1 cellular context compared by ENCODE assay signal in the genomic region with DNA sequence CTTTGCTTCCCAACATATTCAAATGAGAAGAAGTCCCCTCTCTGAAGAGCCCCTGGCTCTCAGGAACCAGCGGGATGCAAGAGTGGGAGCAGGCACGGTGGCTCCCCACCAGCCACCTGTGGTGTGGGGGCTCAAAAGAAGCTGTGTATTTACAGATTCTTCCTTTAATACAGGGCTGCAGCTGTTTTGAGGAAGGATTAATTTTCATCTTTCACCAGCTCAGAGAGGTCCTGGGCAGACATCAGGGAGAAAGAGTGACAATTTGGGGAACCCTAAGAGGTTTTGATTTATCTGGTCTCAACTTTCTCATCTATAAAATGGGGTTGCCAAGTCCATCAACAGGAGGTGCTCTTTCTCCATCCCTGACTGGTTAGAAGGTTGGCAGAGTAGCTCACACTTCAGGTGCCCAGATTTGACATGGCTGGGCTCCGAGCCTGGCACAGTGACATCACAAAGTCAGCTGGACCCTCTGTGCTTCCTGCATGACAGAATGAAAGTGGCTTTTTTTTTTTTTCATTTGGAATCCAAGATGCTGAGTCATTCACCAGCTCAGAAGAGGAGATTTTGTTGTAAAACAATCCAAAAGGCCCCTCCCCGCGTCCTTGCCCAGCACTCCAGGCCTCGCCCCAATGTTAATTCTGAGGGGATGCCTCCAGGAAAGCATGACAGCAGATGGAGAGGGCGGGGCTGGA.
A peak's percentile ranks its signal among the peaks of the same experiment; 100 is the strongest.
TF ChIP-seq lines count a peak whose summit lies in the region.

No MANE protein-coding gene starts in this region.

TF ChIP-seq in H1, 55 proteins besides CTCF, POLR2A, EP300 and RAD21 (continued from another document):
- TF ChIP-seq, protein P1, sequence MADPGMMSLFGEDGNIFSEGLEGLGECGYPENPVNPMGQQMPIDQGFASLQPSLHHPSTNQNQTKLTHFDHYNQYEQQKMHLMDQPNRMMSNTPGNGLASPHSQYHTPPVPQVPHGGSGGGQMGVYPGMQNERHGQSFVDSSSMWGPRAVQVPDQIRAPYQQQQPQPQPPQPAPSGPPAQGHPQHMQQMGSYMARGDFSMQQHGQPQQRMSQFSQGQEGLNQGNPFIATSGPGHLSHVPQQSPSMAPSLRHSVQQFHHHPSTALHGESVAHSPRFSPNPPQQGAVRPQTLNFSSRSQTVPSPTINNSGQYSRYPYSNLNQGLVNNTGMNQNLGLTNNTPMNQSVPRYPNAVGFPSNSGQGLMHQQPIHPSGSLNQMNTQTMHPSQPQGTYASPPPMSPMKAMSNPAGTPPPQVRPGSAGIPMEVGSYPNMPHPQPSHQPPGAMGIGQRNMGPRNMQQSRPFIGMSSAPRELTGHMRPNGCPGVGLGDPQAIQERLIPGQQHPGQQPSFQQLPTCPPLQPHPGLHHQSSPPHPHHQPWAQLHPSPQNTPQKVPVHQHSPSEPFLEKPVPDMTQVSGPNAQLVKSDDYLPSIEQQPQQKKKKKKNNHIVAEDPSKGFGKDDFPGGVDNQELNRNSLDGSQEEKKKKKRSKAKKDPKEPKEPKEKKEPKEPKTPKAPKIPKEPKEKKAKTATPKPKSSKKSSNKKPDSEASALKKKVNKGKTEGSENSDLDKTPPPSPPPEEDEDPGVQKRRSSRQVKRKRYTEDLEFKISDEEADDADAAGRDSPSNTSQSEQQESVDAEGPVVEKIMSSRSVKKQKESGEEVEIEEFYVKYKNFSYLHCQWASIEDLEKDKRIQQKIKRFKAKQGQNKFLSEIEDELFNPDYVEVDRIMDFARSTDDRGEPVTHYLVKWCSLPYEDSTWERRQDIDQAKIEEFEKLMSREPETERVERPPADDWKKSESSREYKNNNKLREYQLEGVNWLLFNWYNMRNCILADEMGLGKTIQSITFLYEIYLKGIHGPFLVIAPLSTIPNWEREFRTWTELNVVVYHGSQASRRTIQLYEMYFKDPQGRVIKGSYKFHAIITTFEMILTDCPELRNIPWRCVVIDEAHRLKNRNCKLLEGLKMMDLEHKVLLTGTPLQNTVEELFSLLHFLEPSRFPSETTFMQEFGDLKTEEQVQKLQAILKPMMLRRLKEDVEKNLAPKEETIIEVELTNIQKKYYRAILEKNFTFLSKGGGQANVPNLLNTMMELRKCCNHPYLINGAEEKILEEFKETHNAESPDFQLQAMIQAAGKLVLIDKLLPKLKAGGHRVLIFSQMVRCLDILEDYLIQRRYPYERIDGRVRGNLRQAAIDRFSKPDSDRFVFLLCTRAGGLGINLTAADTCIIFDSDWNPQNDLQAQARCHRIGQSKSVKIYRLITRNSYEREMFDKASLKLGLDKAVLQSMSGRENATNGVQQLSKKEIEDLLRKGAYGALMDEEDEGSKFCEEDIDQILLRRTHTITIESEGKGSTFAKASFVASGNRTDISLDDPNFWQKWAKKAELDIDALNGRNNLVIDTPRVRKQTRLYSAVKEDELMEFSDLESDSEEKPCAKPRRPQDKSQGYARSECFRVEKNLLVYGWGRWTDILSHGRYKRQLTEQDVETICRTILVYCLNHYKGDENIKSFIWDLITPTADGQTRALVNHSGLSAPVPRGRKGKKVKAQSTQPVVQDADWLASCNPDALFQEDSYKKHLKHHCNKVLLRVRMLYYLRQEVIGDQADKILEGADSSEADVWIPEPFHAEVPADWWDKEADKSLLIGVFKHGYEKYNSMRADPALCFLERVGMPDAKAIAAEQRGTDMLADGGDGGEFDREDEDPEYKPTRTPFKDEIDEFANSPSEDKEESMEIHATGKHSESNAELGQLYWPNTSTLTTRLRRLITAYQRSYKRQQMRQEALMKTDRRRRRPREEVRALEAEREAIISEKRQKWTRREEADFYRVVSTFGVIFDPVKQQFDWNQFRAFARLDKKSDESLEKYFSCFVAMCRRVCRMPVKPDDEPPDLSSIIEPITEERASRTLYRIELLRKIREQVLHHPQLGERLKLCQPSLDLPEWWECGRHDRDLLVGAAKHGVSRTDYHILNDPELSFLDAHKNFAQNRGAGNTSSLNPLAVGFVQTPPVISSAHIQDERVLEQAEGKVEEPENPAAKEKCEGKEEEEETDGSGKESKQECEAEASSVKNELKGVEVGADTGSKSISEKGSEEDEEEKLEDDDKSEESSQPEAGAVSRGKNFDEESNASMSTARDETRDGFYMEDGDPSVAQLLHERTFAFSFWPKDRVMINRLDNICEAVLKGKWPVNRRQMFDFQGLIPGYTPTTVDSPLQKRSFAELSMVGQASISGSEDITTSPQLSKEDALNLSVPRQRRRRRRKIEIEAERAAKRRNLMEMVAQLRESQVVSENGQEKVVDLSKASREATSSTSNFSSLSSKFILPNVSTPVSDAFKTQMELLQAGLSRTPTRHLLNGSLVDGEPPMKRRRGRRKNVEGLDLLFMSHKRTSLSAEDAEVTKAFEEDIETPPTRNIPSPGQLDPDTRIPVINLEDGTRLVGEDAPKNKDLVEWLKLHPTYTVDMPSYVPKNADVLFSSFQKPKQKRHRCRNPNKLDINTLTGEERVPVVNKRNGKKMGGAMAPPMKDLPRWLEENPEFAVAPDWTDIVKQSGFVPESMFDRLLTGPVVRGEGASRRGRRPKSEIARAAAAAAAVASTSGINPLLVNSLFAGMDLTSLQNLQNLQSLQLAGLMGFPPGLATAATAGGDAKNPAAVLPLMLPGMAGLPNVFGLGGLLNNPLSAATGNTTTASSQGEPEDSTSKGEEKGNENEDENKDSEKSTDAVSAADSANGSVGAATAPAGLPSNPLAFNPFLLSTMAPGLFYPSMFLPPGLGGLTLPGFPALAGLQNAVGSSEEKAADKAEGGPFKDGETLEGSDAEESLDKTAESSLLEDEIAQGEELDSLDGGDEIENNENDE (IDR thresholded peaks at IDR 0.05; ENCODE audit: insufficient replicate concordance, low read length) = no peak
- no peak for TF ChIP-seq TAF7 (optimal IDR thresholded peaks at IDR 0.05; ENCODE audit: borderline replicate concordance, low read depth, low read length)
- TF ChIP-seq PHF8 (conservative IDR thresholded peaks at IDR 0.05; ENCODE audit: low read depth, low read length) = no peak
- no peak for TF ChIP-seq CEBPB (IDR thresholded peaks at IDR 0.05; ENCODE audit: low read depth, low read length)
- TF ChIP-seq POU5F1 (IDR thresholded peaks at IDR 0.05; ENCODE audit: low read depth, low read length) = no peak
- TF ChIP-seq, protein P2, sequence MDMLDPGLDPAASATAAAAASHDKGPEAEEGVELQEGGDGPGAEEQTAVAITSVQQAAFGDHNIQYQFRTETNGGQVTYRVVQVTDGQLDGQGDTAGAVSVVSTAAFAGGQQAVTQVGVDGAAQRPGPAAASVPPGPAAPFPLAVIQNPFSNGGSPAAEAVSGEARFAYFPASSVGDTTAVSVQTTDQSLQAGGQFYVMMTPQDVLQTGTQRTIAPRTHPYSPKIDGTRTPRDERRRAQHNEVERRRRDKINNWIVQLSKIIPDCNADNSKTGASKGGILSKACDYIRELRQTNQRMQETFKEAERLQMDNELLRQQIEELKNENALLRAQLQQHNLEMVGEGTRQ (IDR thresholded peaks at IDR 0.05; ENCODE audit: low read length) = no peak
- no peak for TF ChIP-seq GABPA (IDR thresholded peaks at IDR 0.05; ENCODE audit: borderline replicate concordance, insufficient read depth, low read length)
- no peak for TF ChIP-seq SP4 (IDR thresholded peaks at IDR 0.05; ENCODE audit: low read length)
- no peak for TF ChIP-seq SUZ12 (IDR thresholded peaks at IDR 0.05; ENCODE audit: low read length)
- no peak for TF ChIP-seq RBBP5 (IDR thresholded peaks at IDR 0.05; ENCODE audit: borderline replicate concordance, low read depth, low read length)
- TF ChIP-seq, protein P3, sequence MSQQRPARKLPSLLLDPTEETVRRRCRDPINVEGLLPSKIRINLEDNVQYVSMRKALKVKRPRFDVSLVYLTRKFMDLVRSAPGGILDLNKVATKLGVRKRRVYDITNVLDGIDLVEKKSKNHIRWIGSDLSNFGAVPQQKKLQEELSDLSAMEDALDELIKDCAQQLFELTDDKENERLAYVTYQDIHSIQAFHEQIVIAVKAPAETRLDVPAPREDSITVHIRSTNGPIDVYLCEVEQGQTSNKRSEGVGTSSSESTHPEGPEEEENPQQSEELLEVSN (IDR thresholded peaks at IDR 0.05) = no peak
- TF ChIP-seq EZH2 (IDR thresholded peaks at IDR 0.05; ENCODE audit: low read depth, low read length, severe bottlenecking) = no peak
- TF ChIP-seq SAP30 (IDR thresholded peaks at IDR 0.05; ENCODE audit: insufficient read depth, insufficient replicate concordance, low read length) = no peak
- no peak for TF ChIP-seq CBX8 (IDR thresholded peaks at IDR 0.05; ENCODE audit: borderline replicate concordance, low read depth, low read length)
- TF ChIP-seq BACH1 (IDR thresholded peaks at IDR 0.05; ENCODE audit: low read length) = peak; percentile 29; the same call in 1 of the 2 replicates
- TF ChIP-seq YY1 (IDR thresholded peaks at IDR 0.05; ENCODE audit: low read depth, low read length) = no peak
- no peak for TF ChIP-seq TAF1 (IDR thresholded peaks at IDR 0.05; ENCODE audit: low read depth, low read length)
- TF ChIP-seq SRF (IDR thresholded peaks at IDR 0.05; ENCODE audit: low read depth, low read length) = no peak
- TF ChIP-seq SP2 (IDR thresholded peaks at IDR 0.05; ENCODE audit: low read length) = no peak
TF ChIP-seq in H1: peak in this region for 3.
